1 cellular context compared by ENCODE assay signal in the genomic region with DNA sequence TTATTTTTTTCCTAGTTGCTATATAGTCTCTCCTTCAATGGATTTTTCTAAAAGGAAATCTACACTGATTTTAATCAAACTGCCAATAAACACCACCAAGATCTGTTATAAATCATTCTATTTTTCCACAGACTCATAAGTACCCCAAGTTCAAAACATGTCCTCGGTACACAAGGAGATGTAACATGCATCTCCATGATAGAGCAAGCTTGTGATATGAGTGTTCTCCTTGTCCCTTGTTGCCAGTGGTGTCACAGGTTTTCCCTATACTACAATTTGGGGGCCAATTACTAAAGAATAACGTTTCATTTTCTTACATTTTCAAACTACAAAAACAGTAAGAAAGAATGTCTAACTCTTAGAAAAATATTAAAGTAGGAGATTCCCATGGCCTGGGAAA.
TF ChIP-seq lines count a peak whose summit lies in the region.

No MANE protein-coding gene starts in this region.

TF ChIP-seq in endothelial cell of umbilical vein, 7 proteins besides CTCF, POLR2A, EP300 and RAD21 (continued from another document):
- TF ChIP-seq, protein P1, sequence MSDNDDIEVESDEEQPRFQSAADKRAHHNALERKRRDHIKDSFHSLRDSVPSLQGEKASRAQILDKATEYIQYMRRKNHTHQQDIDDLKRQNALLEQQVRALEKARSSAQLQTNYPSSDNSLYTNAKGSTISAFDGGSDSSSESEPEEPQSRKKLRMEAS (IDR thresholded peaks at IDR 0.05; ENCODE audit: insufficient read depth, insufficient read length) = no peak
- TF ChIP-seq GATA2 (IDR thresholded peaks at IDR 0.05; ENCODE audit: insufficient read depth, insufficient read length, low read depth, low read length) (no peak), JUN (IDR thresholded peaks at IDR 0.05; ENCODE audit: borderline replicate concordance, insufficient read depth, insufficient read length, low read depth) (no peak), MYC (IDR thresholded peaks at IDR 0.05; ENCODE audit: low read depth, low read length) (no peak), FOS (IDR thresholded peaks at IDR 0.05; ENCODE audit: borderline replicate concordance, insufficient read depth, low read length) (no peak)
